In the genomic region with DNA sequence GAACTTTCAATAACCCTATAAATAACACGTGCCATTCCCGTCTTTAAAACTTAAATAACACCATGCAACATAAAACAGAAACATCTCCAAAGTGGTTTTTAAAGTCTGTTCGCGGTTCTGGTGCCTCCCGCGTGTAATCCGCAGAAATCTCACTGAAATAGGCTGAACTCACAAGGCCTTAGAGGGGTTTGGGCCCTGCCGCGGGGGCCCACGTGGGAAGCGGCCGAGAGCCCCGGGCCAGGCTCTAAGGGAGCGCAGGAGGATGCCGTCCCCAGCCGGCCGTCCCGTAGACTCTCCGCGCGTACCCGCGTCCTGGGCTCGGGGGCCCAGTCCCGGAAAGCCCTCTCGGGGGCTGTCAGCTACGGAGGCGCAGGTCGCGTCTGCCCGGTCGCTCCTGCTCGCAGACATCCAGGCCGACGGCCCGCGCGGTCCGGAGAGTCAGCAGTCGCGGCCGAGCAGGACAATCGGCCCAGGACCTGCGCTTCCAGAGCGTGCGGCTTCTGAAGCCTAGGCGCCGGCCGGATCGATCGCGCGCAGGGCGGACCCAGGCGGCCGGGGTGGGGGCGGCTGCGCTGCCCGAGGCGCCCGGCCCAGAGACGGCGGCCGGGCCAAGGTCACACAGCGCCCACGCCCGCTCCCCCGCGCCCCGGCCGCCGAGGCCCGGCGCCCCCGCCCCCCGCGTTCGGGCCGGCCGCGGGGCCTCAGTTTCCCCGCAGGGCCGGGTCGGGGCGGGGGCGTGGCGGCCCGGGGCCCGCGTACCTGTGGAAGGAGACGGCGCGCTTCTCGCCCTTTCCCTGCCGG, we compare ENCODE assay signal across 8 cellular contexts. TPM values are rescaled to one million over a fixed set of nuclear protein-coding genes. Genes with fewer than 3 reads are reported as not detected.
A peak's percentile ranks its signal among the peaks of the same experiment; 100 is the strongest.
DNase-seq lines count a peak whose midpoint lies in the region; ATAC-seq and TF ChIP-seq lines count a peak whose summit lies in the region.

No MANE protein-coding gene starts in this region.

- H3K18ac ChIP-seq in IMR-90 (ENCODE audit: low read depth, low read length): no peak overlapping the region

- no peaks in the 10 kb centered on the region for H3K27me3 ChIP-seq in IMR-90 (ENCODE audit: control insufficient read depth, insufficient read depth, low read length)
- no peaks in the 10 kb centered on the region for H3K27me3 ChIP-seq in naive thymus-derived CD4-positive, alpha-beta T cell (ENCODE audit: control insufficient read depth in 2 of 2, insufficient read depth in 2 of 2, low read length in 2 of 2)

- peak overlapping the region; percentile 11 for H3K4ac ChIP-seq in IMR-90 (ENCODE audit: low read depth, low read length)

- no peaks in the 10 kb centered on the region for H3K9me3 ChIP-seq in IMR-90 (ENCODE audit: control insufficient read depth, insufficient read depth, low read length)
- H3K9me3 ChIP-seq in naive thymus-derived CD4-positive, alpha-beta T cell (ENCODE audit: control insufficient read depth in 2 of 3, low read length in 3 of 3): no peaks in the 10 kb centered on the region

- peak overlapping the region; percentile 72 for H2BK5ac ChIP-seq in IMR-90 (ENCODE audit: low read depth, low read length, poor library complexity, severe bottlenecking)

- H2AK9ac ChIP-seq in IMR-90 (replicated peaks; ENCODE audit: low read depth, low read length, poor library complexity): peak overlapping the region; percentile 88

- no peak overlapping the region for H2AK5ac ChIP-seq in IMR-90 (ENCODE audit: low read depth, low read length)

- H2BK15ac ChIP-seq in IMR-90 (ENCODE audit: low read depth, low read length): no peak overlapping the region

- H3K36me3 Mint-ChIP-seq in activated CD4-positive, alpha-beta memory T cell treated with anti-CD3 and anti-CD28 coated beads, Interleukin-2, amount 10 ng/mL, durations not matched to agents 7 days and 5 days (ENCODE audit: low read depth): peaks cover 39% of the 10 kb centered on the region
- H3K36me3 Mint-ChIP-seq in naive thymus-derived CD4-positive, alpha-beta T cell: peaks cover 0 to 21% (median 7%) of the 10 kb centered on the region in 5 donors
- peaks cover 17% of the 10 kb centered on the region for H3K36me3 Mint-ChIP-seq in type B pancreatic cell

- H3K27ac ChIP-seq in IMR-90 (ENCODE audit: insufficient read depth, low read length): peak overlapping the region; percentile 92
- H3K27ac ChIP-seq in naive thymus-derived CD4-positive, alpha-beta T cell (ENCODE audit: low read depth, low read length): peak overlapping the region; percentile 99

- no peak overlapping the region for H2BK20ac ChIP-seq in IMR-90 (ENCODE audit: low read depth, low read length)

- DNase-seq in GM10266 (ENCODE audit: extremely low spot score) (peak; percentile 76), IMR-90 (peak; percentile 20), epithelial cell of proximal tubule (ENCODE audit: low read depth) (no peak), type B pancreatic cell (ENCODE audit: extremely low spot score, unreplicated experiment) (no peak), NCI-H2081 treated with DMSO at 0.1 percent for 48 hours (lab: John Stamatoyannopoulos, UW) (no peak)
- DNase-seq in activated CD4-positive, alpha-beta memory T cell treated with anti-CD3 and anti-CD28 coated beads, Interleukin-2, amount 10 ng/mL, durations not matched to agents 7 days and 5 days: peak; percentile 51
- peak in 7 of 9 donors; percentile 12 to 55 (median 20) for DNase-seq in naive thymus-derived CD4-positive, alpha-beta T cell

- peak overlapping the region; percentile 33 for H3K14ac ChIP-seq in IMR-90 (replicated peaks; ENCODE audit: low read depth, low read length)

- peaks cover 43% of the 10 kb centered on the region for H3K4me1 Mint-ChIP-seq in activated CD4-positive, alpha-beta memory T cell treated with anti-CD3 and anti-CD28 coated beads, Interleukin-2, amount 10 ng/mL, durations not matched to agents 7 days and 5 days
- H3K4me1 Mint-ChIP-seq in naive thymus-derived CD4-positive, alpha-beta T cell: peaks cover 40 to 55% (median 47%) of the 10 kb centered on the region in 7 donors
- H3K4me1 Mint-ChIP-seq in type B pancreatic cell (ENCODE audit: unreplicated experiment): peaks cover 34% of the 10 kb centered on the region

- H3K36me3 ChIP-seq in IMR-90 (ENCODE audit: control insufficient read depth, insufficient read depth, low read length): peaks cover 27% of the 10 kb centered on the region
- peaks cover 0 to 23% (median 0%) of the 10 kb centered on the region in 3 experiments for H3K36me3 ChIP-seq in naive thymus-derived CD4-positive, alpha-beta T cell (ENCODE audit: control insufficient read depth in 2 of 3, insufficient read depth in 3 of 3, low read length in 3 of 3)

- 0% methylated on average over 70 of the region's 95 CpGs; no CpG with 5 or more reads in 1 of the 2 experiments for WGBS in IMR-90 (ENCODE audit: extremely low coverage in 2 of 2, insufficient read length in 1 of 2), 2 experiments

- peak overlapping the region; percentile 46; the same call in 1 of the 2 replicates for H3K56ac ChIP-seq in IMR-90 (ENCODE audit: extremely low read depth, insufficient read depth, low read length)

- TF ChIP-seq RAD21 in IMR-90 (IDR thresholded peaks at IDR 0.05; ENCODE audit: low read length): no peak

- H3K9ac ChIP-seq in IMR-90 (ENCODE audit: low read depth, low read length): peak overlapping the region; percentile 80

- dilution Hi-C loops in IMR-90 (cut with HindIII; ENCODE audit: low sequenced_read_pairs, unreplicated experiment): no loop called here

- ATAC-seq in GM21619 (IDR thresholded peaks at IDR 0.05; ENCODE audit: unreplicated experiment): peak; percentile 31
- ATAC-seq in IMR-90 (ENCODE audit: low read depth): peak; percentile 44
- peak; percentile 30 for ATAC-seq in naive thymus-derived CD4-positive, alpha-beta T cell

- TF ChIP-seq CTCF in GM10266 (IDR thresholded peaks at IDR 0.05; ENCODE audit: control insufficient read depth, insufficient read depth, low read depth, missing control alignments): no peak
- TF ChIP-seq CTCF in IMR-90 (conservative IDR thresholded peaks at IDR 0.05; ENCODE audit: low read depth, low read length): no peak
- no peak for TF ChIP-seq CTCF in epithelial cell of proximal tubule (conservative IDR thresholded peaks at IDR 0.05; ENCODE audit: low read depth, low read length)
- no peak for TF ChIP-seq CTCF in type B pancreatic cell (conservative IDR thresholded peaks at IDR 0.05)

- H3K4me3 Mint-ChIP-seq in activated CD4-positive, alpha-beta memory T cell treated with anti-CD3 and anti-CD28 coated beads, Interleukin-2, amount 10 ng/mL, durations not matched to agents 7 days and 5 days: peak overlapping the region; percentile 73
- peak overlapping the region; percentile 73 to 88 (median 84) for H3K4me3 Mint-ChIP-seq in naive thymus-derived CD4-positive, alpha-beta T cell
- H3K4me3 Mint-ChIP-seq in type B pancreatic cell: peak overlapping the region; percentile 90

- CTCF ChIA-PET in IMR-90 (lab: Yijun Ruan, JAX): no interaction called here
- CTCF ChIA-PET in activated CD4-positive, alpha-beta memory T cell treated with anti-CD3 and anti-CD28 coated beads, Interleukin-2, amount 10 ng/mL, durations not matched to agents 7 days and 5 days (lab: Charles Lee): interaction anchor here (0.7 kb wide), 1 partner anchor 63 kb away, joined by 3 read pairs; no protein-coding TSS in a partner anchor
- CTCF ChIA-PET in naive thymus-derived CD4-positive, alpha-beta T cell (lab: Charles Lee): no interaction called here

- in situ Hi-C loops in IMR-90 (cut with MboI; ENCODE audit: low sequenced_read_pairs): no loop called here

- H3K4me3 ChIP-seq in IMR-90 (ENCODE audit: insufficient read depth, low read depth, low read length) (peak overlapping the region; percentile 100), epithelial cell of proximal tubule (ENCODE audit: low read depth, low read length) (peak overlapping the region; percentile 94)
- peak overlapping the region; percentile 57 for H3K4me3 ChIP-seq in naive thymus-derived CD4-positive, alpha-beta T cell (ENCODE audit: low read length)

- H2AFZ ChIP-seq in IMR-90 (replicated peaks; ENCODE audit: low read length, poor library complexity): peak overlapping the region; percentile 93

- peaks cover 36 to 80% of the 10 kb centered on the region in 2 experiments for H3K79me1 ChIP-seq in IMR-90 (ENCODE audit: low read depth in 1 of 2, low read length in 2 of 2)

- BruUV-seq in IMR-90 (replicated peaks; lab: Mats Ljungman, UMichigan): no TSS peak

- peak overlapping the region; percentile 79 for H3K4me2 ChIP-seq in IMR-90 (ENCODE audit: low read depth, low read length)

- peaks cover 3% of the 10 kb centered on the region; the same call in 1 of the 2 replicates for H3K4me1 ChIP-seq in IMR-90 (ENCODE audit: control insufficient read depth, insufficient read depth, low read length)
- H3K4me1 ChIP-seq in naive thymus-derived CD4-positive, alpha-beta T cell (ENCODE audit: control insufficient read depth in 2 of 2, insufficient read depth in 2 of 2, low read length in 2 of 2): peaks cover 26 to 27% of the 10 kb centered on the region in 2 donors

- peak overlapping the region in 1 of 2 experiments; percentile 62; a peak in 2 of 4 replicates for H4K8ac ChIP-seq in IMR-90 (ENCODE audit: low read depth in 2 of 2, low read length in 2 of 2)

- H3K27ac Mint-ChIP-seq in activated CD4-positive, alpha-beta memory T cell treated with anti-CD3 and anti-CD28 coated beads, Interleukin-2, amount 10 ng/mL, durations not matched to agents 7 days and 5 days: peak overlapping the region; percentile 67
- peak overlapping the region; percentile 48 to 88 (median 77) for H3K27ac Mint-ChIP-seq in naive thymus-derived CD4-positive, alpha-beta T cell
- peak overlapping the region; percentile 84 for H3K27ac Mint-ChIP-seq in type B pancreatic cell

- no peak overlapping the region for H4K91ac ChIP-seq in IMR-90 (ENCODE audit: insufficient read depth, low read depth, low read length)

- H3K9me3 Mint-ChIP-seq in activated CD4-positive, alpha-beta memory T cell treated with anti-CD3 and anti-CD28 coated beads, Interleukin-2, amount 10 ng/mL, durations not matched to agents 7 days and 5 days: peaks cover 4% of the 10 kb centered on the region
- peaks cover 0 to 3% (median 0%) of the 10 kb centered on the region in 11 donors for H3K9me3 Mint-ChIP-seq in naive thymus-derived CD4-positive, alpha-beta T cell
- no peaks in the 10 kb centered on the region for H3K9me3 Mint-ChIP-seq in type B pancreatic cell

- H4K20me1 ChIP-seq in IMR-90 (ENCODE audit: insufficient read depth, low read length): peaks cover 54% of the 10 kb centered on the region

- intact Hi-C loops in IMR-90 (cut with micrococcal nuclease): loop anchor here (5.0 kb wide), 2 partner anchors 129 to 279 kb away; partner anchors contain the start of genes FARP2 and STK25
- intact Hi-C loops in naive thymus-derived CD4-positive, alpha-beta T cell (cut with micrococcal nuclease): loop anchor here (2.0 to 5.0 kb wide), 4 partner anchors 244 to 1049 kb away; partner anchors contain the start of genes CAPN10 (in 1 of the 2), MTERF4 (in 1 of the 2) and PASK (in 1 of the 2)

- no peaks in the 10 kb centered on the region for H3K27me3 Mint-ChIP-seq in activated CD4-positive, alpha-beta memory T cell treated with anti-CD3 and anti-CD28 coated beads, Interleukin-2, amount 10 ng/mL, durations not matched to agents 7 days and 5 days
- H3K27me3 Mint-ChIP-seq in naive thymus-derived CD4-positive, alpha-beta T cell: no peaks in the 10 kb centered on the region
- no peaks in the 10 kb centered on the region for H3K27me3 Mint-ChIP-seq in type B pancreatic cell

- POLR2A ChIA-PET in IMR-90 (lab: Charles Lee; ENCODE audit: unreplicated experiment): no interaction called here
- POLR2A ChIA-PET in activated CD4-positive, alpha-beta memory T cell treated with anti-CD3 and anti-CD28 coated beads, Interleukin-2, amount 10 ng/mL, durations not matched to agents 7 days and 5 days (lab: Charles Lee): interaction anchor here (0.6 to 4.1 kb wide), 9 partner anchors 10 to 486 kb away, joined by 3 to 21 read pairs (median 6); partner anchors contain the start of genes D2HGDH, DTYMK, PASK and PPP1R7
- POLR2A ChIA-PET in naive thymus-derived CD4-positive, alpha-beta T cell (lab: Charles Lee): interaction anchor here (1.0 to 1.9 kb wide), 3 partner anchors 19 to 24 kb away, joined by 3 to 13 read pairs (median 7); no protein-coding TSS in a partner anchor

- no peak; the same call in 1 of the 2 replicates for TF ChIP-seq POLR2A in IMR-90 (IDR thresholded peaks at IDR 0.05; ENCODE audit: low read depth, low read length)

- H2BK120ac ChIP-seq in IMR-90 (ENCODE audit: low read depth, low read length): no peak overlapping the region

- no peak overlapping the region for H4K5ac ChIP-seq in IMR-90 (ENCODE audit: low read depth, low read length)

- H3K23ac ChIP-seq in IMR-90 (ENCODE audit: low read depth, low read length): peak overlapping the region; percentile 76

- H3K9me1 ChIP-seq in IMR-90 (ENCODE audit: insufficient read depth, low read length): peaks cover 12% of the 10 kb centered on the region

RNA-seq across cellular contexts. Expression of gene THAP4, which starts 0.6 kb away (rescaled TPM):
- total RNA-seq in IMR-90 (2012; rRNA removed): 33.9 and 42.2 TPM in 2 replicates
- polyA plus RNA-seq in IMR-90 (2012; rRNA removed): 55.1 and 60.3 TPM in 2 replicates
- 53.0 and 64.7 TPM in 2 replicates for polyA plus RNA-seq in IMR-90 (2012; cell fraction: cytosol; rRNA removed)
- polyA plus RNA-seq in IMR-90 (2012; cell fraction: nucleus; rRNA removed; ENCODE audit: low replicate concordance): 20.5 and 32.9 TPM in 2 replicates
- total RNA-seq in activated CD4-positive, alpha-beta memory T cell treated with anti-CD3 and anti-CD28 coated beads, Interleukin-2, amount 10 ng/mL, durations not matched to agents 7 days and 5 days: 10 to 100 TPM; 31.9 to 34.3 TPM
- 42.4 and 73.8 TPM in 2 replicates for total RNA-seq in epithelial cell of proximal tubule
- 10 to 100 TPM; 26.4 to 34.8 (median 28.1) TPM for total RNA-seq in naive thymus-derived CD4-positive, alpha-beta T cell
- 10 to 100 TPM; 30.8 to 56.2 TPM for polyA plus RNA-seq in naive thymus-derived CD4-positive, alpha-beta T cell
- 51.3 and 53.3 TPM in 2 replicates for total RNA-seq in type B pancreatic cell (ENCODE audit: low replicate concordance)

RNA-seq across cellular contexts. Expression of gene ATG4B, which starts 1.1 kb away (rescaled TPM):
- total RNA-seq in IMR-90 (2012; rRNA removed) (102 and 146 TPM in 2 replicates), epithelial cell of proximal tubule (58.6 and 72.5 TPM in 2 replicates), type B pancreatic cell (ENCODE audit: low replicate concordance) (96.5 and 112 TPM in 2 replicates)
- polyA plus RNA-seq in IMR-90 (2012; rRNA removed): 98.4 and 113 TPM in 2 replicates
- polyA plus RNA-seq in IMR-90 (2012; cell fraction: cytosol; rRNA removed): 52.3 and 78.0 TPM in 2 replicates
- polyA plus RNA-seq in IMR-90 (2012; cell fraction: nucleus; rRNA removed; ENCODE audit: low replicate concordance): 374 and 431 TPM in 2 replicates
- 10 to 100 TPM; 84.1 to 87.1 TPM for total RNA-seq in activated CD4-positive, alpha-beta memory T cell treated with anti-CD3 and anti-CD28 coated beads, Interleukin-2, amount 10 ng/mL, durations not matched to agents 7 days and 5 days
- 100 to 1,000 TPM in 2 of 5 experiments, 10 to 100 TPM in 3; 87.2 to 131 (median 95.0) TPM for total RNA-seq in naive thymus-derived CD4-positive, alpha-beta T cell
- 10 to 100 TPM; 49.7 to 59.2 TPM for polyA plus RNA-seq in naive thymus-derived CD4-positive, alpha-beta T cell

RNA-seq across cellular contexts. Expression of gene DTYMK, which starts 50.2 kb away (rescaled TPM):
- 31.7 and 32.8 TPM in 2 replicates for total RNA-seq in IMR-90 (2012; rRNA removed)
- 50.1 and 50.5 TPM in 2 replicates for polyA plus RNA-seq in IMR-90 (2012; rRNA removed)
- 40.6 and 60.0 TPM in 2 replicates for polyA plus RNA-seq in IMR-90 (2012; cell fraction: cytosol; rRNA removed)
- polyA plus RNA-seq in IMR-90 (2012; cell fraction: nucleus; rRNA removed; ENCODE audit: low replicate concordance): 20.9 and 27.0 TPM in 2 replicates
- total RNA-seq in activated CD4-positive, alpha-beta memory T cell treated with anti-CD3 and anti-CD28 coated beads, Interleukin-2, amount 10 ng/mL, durations not matched to agents 7 days and 5 days: 10 to 100 TPM; 54.8 to 57.7 TPM
- 102 and 128 TPM in 2 replicates for total RNA-seq in epithelial cell of proximal tubule
- total RNA-seq in naive thymus-derived CD4-positive, alpha-beta T cell: 10 to 100 TPM; 12.0 to 65.7 (median 17.0) TPM
- 10 to 100 TPM; 34.9 to 45.7 TPM for polyA plus RNA-seq in naive thymus-derived CD4-positive, alpha-beta T cell
- 32.7 and 66.7 TPM in 2 replicates for total RNA-seq in type B pancreatic cell (ENCODE audit: low replicate concordance)

Comparison
In these comparisons a context has a peak if more than half of its experiments do, and no peak if none do; other contexts are left out.
1. DNase-seq: peak in GM10266 (single experiment), IMR-90 (single experiment), activated CD4-positive, alpha-beta memory T cell treated with anti-CD3 and anti-CD28 coated beads, Interleukin-2, amount 10 ng/mL, durations not matched to agents 7 days and 5 days (single experiment) and naive thymus-derived CD4-positive, alpha-beta T cell (7 of 9); none in epithelial cell of proximal tubule (single experiment), type B pancreatic cell (single experiment) and NCI-H2081 treated with DMSO at 0.1 percent for 48 hours (single experiment).
2. Peak in every context shown above with its lines, with median percentiles within 50 percentile points of each other: ATAC-seq, H3K4me3 ChIP-seq, H3K27ac Mint-ChIP-seq and H3K4me3 Mint-ChIP-seq.